In the genomic region with DNA sequence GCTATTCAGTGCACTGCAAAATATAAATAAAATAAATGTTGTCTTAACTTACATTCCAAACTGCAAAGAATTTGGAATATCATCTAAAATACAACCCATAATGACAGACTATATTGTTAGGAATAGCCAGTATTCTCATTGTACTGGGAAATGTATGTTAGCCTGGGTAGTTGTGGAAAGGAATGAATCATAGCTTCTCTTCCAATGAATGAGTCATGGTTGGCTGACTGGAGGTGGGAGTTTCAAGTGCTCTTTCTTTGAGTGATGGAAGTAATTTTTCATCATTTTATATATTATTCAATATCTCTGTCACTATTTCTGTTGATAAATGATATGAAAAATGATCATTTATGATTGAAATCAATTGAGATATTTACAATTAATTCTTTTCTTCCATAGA, we compare ENCODE assay signal across 21 cellular contexts.
DNase-seq lines count a peak whose midpoint lies in the region; ATAC-seq and TF ChIP-seq lines count a peak whose summit lies in the region.
"Had no signal": no experiment of that assay in that cellular context is flagged by ENCODE, and none has a peak within 500 bp of the region (broad histone marks: within the 10 kb centered on the region; RNA-seq: fewer than 3 reads in every experiment).

No MANE protein-coding gene starts in this region.

- ATAC-seq in omental fat pad (ENCODE audit: low FRiP score): no peak
- ATAC-seq: GM12878; naive thymus-derived CD8-positive, alpha-beta T cell had no signal

- H3K27me3 ChIP-seq in adipocyte (replicated peaks; ENCODE audit: control insufficient read depth, insufficient read depth, low read length): no peaks in the 10 kb centered on the region
- H3K27me3 ChIP-seq: upper lobe of left lung had no signal

- peak; percentile 13 for DNase-seq in NCI-H446 treated with DMSO at 0.1 percent for 48 hours (lab: John Stamatoyannopoulos, UW)
- DNase-seq in NCI-H446 (lab: John Stamatoyannopoulos, UW): no peak
- DNase-seq in adipocyte (ENCODE audit: low read depth): peak; percentile 34
- DNase-seq in fibroblast of pulmonary artery (ENCODE audit: low read depth): peak; percentile 18
- peak; percentile 19 for DNase-seq in stromal cell of bone marrow (ENCODE audit: low read depth)
- DNase-seq in UCSD-AML1 (lab: John Stamatoyannopoulos, UW; ENCODE audit: unreplicated experiment): no peak
- DNase-seq in omental fat pad (ENCODE audit: low spot score): no peak
- DNase-seq in activated naive CD4-positive, alpha-beta T cell treated with Interleukin-2 at 50 U/mL for 16 hours: no peak
- DNase-seq: 8988T; activated CD4-positive, alpha-beta T cell treated with anti-CD3 and anti-CD28 coated beads, Interleukin-2, amount 10 ng/mL, durations not matched to agents 24 days and 14 days; activated naive CD4-positive, alpha-beta T cell treated with anti-CD3 and anti-CD28 coated beads, Interleukin-2, amount 10 ng/mL, durations not matched to agents 7 days and 5 days; CD4-positive, CD25-positive, alpha-beta regulatory T cell; effector memory CD4-positive, alpha-beta T cell; naive thymus-derived CD8-positive, alpha-beta T cell; NCI-H1694; NCI-H524; stimulated activated naive CD4-positive, alpha-beta T cell; upper lobe of left lung had no signal

- TF ChIP-seq CTCF in fibroblast of pulmonary artery (IDR thresholded peaks at IDR 0.05; ENCODE audit: low read length, missing control alignments) (no peak), omental fat pad (IDR thresholded peaks at IDR 0.05) (no peak)

- H3K9ac ChIP-seq in adipocyte (ENCODE audit: low read length): no peak overlapping the region

- H3K9me3 ChIP-seq in adipocyte (ENCODE audit: control insufficient read depth, low read length): peaks cover 5% of the 10 kb centered on the region
- H3K9me3 ChIP-seq: upper lobe of left lung had no signal

- H3K4me1 ChIP-seq in adipocyte (ENCODE audit: control insufficient read depth, insufficient read depth, low read length): no peaks in the 10 kb centered on the region
- H3K4me1 ChIP-seq: upper lobe of left lung had no signal

- H3K4me3 ChIP-seq in adipocyte (ENCODE audit: low read length) (no peak overlapping the region), fibroblast of pulmonary artery (replicated peaks; ENCODE audit: low read depth, low read length) (no peak overlapping the region)
- H3K4me3 ChIP-seq: GM12878, lung, SK-N-MC, upper lobe of left lung had no signal

- H3K36me3 ChIP-seq in adipocyte (ENCODE audit: control insufficient read depth, insufficient read depth, low read length, severe bottlenecking): no peaks in the 10 kb centered on the region
- H3K36me3 ChIP-seq: upper lobe of left lung had no signal

Comparison
In these comparisons a context has a peak if more than half of its experiments do, and no peak if none do; other contexts are left out.
1. DNase-seq: peak in NCI-H446 treated with DMSO at 0.1 percent for 48 hours (single experiment), adipocyte (single experiment), fibroblast of pulmonary artery (single experiment) and stromal cell of bone marrow (single experiment); none in NCI-H446 (0 of 2), UCSD-AML1 (single experiment), omental fat pad (single experiment) and activated naive CD4-positive, alpha-beta T cell treated with Interleukin-2 at 50 U/mL for 16 hours (single experiment).